13 cellular contexts compared by ENCODE assay signal in the genomic region with DNA sequence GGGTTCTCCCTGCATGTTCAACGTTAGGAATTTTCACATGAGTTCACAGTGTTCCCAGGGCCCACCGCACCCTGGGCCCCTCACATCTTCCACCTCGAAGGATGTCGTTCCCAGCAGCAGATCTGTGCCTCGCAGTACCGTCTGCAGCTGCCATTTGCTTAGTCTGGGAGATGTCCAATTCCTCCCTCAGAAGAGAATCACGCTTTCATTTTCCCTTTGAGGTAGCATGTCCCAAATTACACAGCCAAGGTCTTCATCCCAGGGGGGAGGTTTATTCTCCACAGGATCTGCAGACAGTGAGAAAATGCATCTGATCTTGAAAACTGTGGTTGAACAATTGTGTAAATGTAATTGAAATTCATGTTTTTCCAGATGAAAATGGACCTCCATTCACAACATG.
DNase-seq lines count a peak whose midpoint lies in the region; ATAC-seq and TF ChIP-seq lines count a peak whose summit lies in the region.
"Had no signal": no experiment of that assay in that cellular context is flagged by ENCODE, and none has a peak within 500 bp of the region (broad histone marks: within the 10 kb centered on the region; RNA-seq: fewer than 3 reads in every experiment).

No MANE protein-coding gene starts in this region.

- no peak overlapping the region for H3K4me3 Mint-ChIP-seq in activated naive CD8-positive, alpha-beta T cell treated with anti-CD3 and anti-CD28 coated beads, Interleukin-2, amount 50 U/mL, for 24 hours

- H3K4me1 Mint-ChIP-seq in activated naive CD8-positive, alpha-beta T cell treated with anti-CD3 and anti-CD28 coated beads, Interleukin-2, amount 50 U/mL, for 24 hours, result peaks cover 63% of the 10 kb centered on the region

- TF ChIP-seq CTCF in left lung (IDR thresholded peaks at IDR 0.05), result no peak

- H3K4me1 ChIP-seq in left lung, result peaks cover 0 to 4% of the 10 kb centered on the region in 2 donors
- H3K4me1 ChIP-seq in subcutaneous abdominal adipose tissue (ENCODE audit: control insufficient read depth in 5 of 5, insufficient read depth in 5 of 5, low read length in 5 of 5), result peaks cover 6 to 22% (median 16%) of the 10 kb centered on the region in 5 donors

- H3K9me3 ChIP-seq in left lung (no peaks in the 10 kb centered on the region), subcutaneous abdominal adipose tissue (ENCODE audit: control insufficient read depth in 5 of 5, low read length in 5 of 5) (no peaks in the 10 kb centered on the region)

- DNase-seq in OCI-M1 (lab: John Stamatoyannopoulos, UW) (peak; percentile 35), brain pericyte (ENCODE audit: low read depth, low spot score) (peak; percentile 93), left lung (peak in 1 of 2 donors; percentile 45), AG08396 (ENCODE audit: low spot score) (no peak)
- DNase-seq in activated naive CD8-positive, alpha-beta T cell treated with anti-CD3 and anti-CD28 coated beads, Interleukin-2, amount 50 U/mL, for 24 hours, result no peak
- no peak for DNase-seq in effector CD4-positive, alpha-beta T cell
- DNase-seq: activated CD4-positive, CD25-positive, alpha-beta regulatory T cell; cerebellar nuclear complex; DMS79; mesendoderm; SHP77; small intestine had no signal

- H3K4me3 ChIP-seq in left lung, result no peak overlapping the region
- H3K4me3 ChIP-seq in subcutaneous abdominal adipose tissue (ENCODE audit: low read depth in 1 of 5, low read length in 5 of 5), result peak overlapping the region; percentile 11 to 43 (median 39)

- H3K27me3 ChIP-seq in left lung, result no peaks in the 10 kb centered on the region
- H3K27me3 ChIP-seq in subcutaneous abdominal adipose tissue (ENCODE audit: control insufficient read depth in 5 of 5, insufficient read depth in 4 of 5, low read length in 5 of 5), result no peaks in the 10 kb centered on the region

- H3K27me3 Mint-ChIP-seq in activated naive CD8-positive, alpha-beta T cell treated with anti-CD3 and anti-CD28 coated beads, Interleukin-2, amount 50 U/mL, for 24 hours, result peaks cover 13% of the 10 kb centered on the region

- H3K9me3 Mint-ChIP-seq in activated naive CD8-positive, alpha-beta T cell treated with anti-CD3 and anti-CD28 coated beads, Interleukin-2, amount 50 U/mL, for 24 hours, result peaks cover 9% of the 10 kb centered on the region

- no peak overlapping the region for H3K27ac Mint-ChIP-seq in activated naive CD8-positive, alpha-beta T cell treated with anti-CD3 and anti-CD28 coated beads, Interleukin-2, amount 50 U/mL, for 24 hours

- H3K27ac ChIP-seq in left lung (no peak overlapping the region), subcutaneous abdominal adipose tissue (ENCODE audit: low read depth, low read length) (peak overlapping the region; percentile 21)

- H3K36me3 ChIP-seq in left lung (no peaks in the 10 kb centered on the region), subcutaneous abdominal adipose tissue (ENCODE audit: control insufficient read depth in 5 of 5, insufficient read depth in 5 of 5, low read length in 5 of 5) (no peaks in the 10 kb centered on the region)

- no peaks in the 10 kb centered on the region for H3K36me3 Mint-ChIP-seq in activated naive CD8-positive, alpha-beta T cell treated with anti-CD3 and anti-CD28 coated beads, Interleukin-2, amount 50 U/mL, for 24 hours (ENCODE audit: low read depth)

- intact Hi-C loops in left lung (cut with DNase I), result no loop called here

- ATAC-seq in left lung, result peak; percentile 36
- no peak for ATAC-seq in activated naive CD8-positive, alpha-beta T cell treated with anti-CD3 and anti-CD28 coated beads, Interleukin-2, amount 50 U/mL, for 24 hours

- H3K9ac ChIP-seq in subcutaneous abdominal adipose tissue (ENCODE audit: low read length in 5 of 5), result peak overlapping the region in 1 of 5 donors; percentile 52

Comparison
In these comparisons a context has a peak if more than half of its experiments do, and no peak if none do; other contexts are left out.
1. DNase-seq: peak in OCI-M1 (single experiment) and brain pericyte (single experiment); none in activated naive CD8-positive, alpha-beta T cell treated with anti-CD3 and anti-CD28 coated beads, Interleukin-2, amount 50 U/mL, for 24 hours (single experiment), AG08396 (single experiment) and effector CD4-positive, alpha-beta T cell (single experiment).
2. H3K4me3 ChIP-seq: peak in subcutaneous abdominal adipose tissue (5 of 5); none in left lung (0 of 2).